ENCODE assay signal across 8 cellular contexts in genomic region chr14:102590667-102591099, GRCh38. TPM values are rescaled to one million over a fixed set of nuclear protein-coding genes. Genes with fewer than 3 reads are reported as not detected.
DNase-seq lines count a peak whose midpoint lies in the region; ATAC-seq, FAIRE-seq and TF ChIP-seq lines count a peak whose summit lies in the region.

No MANE protein-coding gene starts in this region.

- TF ChIP-seq EP300 in stomach (IDR thresholded peaks at IDR 0.05), result no peak

- peak overlapping the region in 2 of 4 donors; percentile 97 to 99 for H3K4me3 ChIP-seq in stomach

- TF ChIP-seq POLR2A in stomach (IDR thresholded peaks at IDR 0.05), result no peak

- no peaks in the 10 kb centered on the region for H3K9me3 ChIP-seq in CD4-positive, alpha-beta T cell (ENCODE audit: control insufficient read depth, low read length)
- no peaks in the 10 kb centered on the region for H3K9me3 ChIP-seq in stomach

- no peak for DNase-seq in CD4-positive, alpha-beta T cell
- no peak for DNase-seq in HTR-8/SVneo (ENCODE audit: insufficient read length, low spot score)
- peak; percentile 45 for DNase-seq in amniotic epithelial cell (ENCODE audit: low read depth)
- peak; percentile 52 for DNase-seq in iPS-NIHi11 (ENCODE audit: low spot score)
- DNase-seq in stomach, result peak; percentile 45
- no peak for DNase-seq in COR-L47 (lab: John Stamatoyannopoulos, UW)
- no peak for DNase-seq in hepatic stellate cell (ENCODE audit: low spot score)

- no peak for TF ChIP-seq CTCF in CD4-positive, alpha-beta T cell (IDR thresholded peaks at IDR 0.05)
- peak in 2 of 7 experiments; percentile 22 to 36 for TF ChIP-seq CTCF in stomach (IDR thresholded peaks at IDR 0.05)

- intact Hi-C loops in CD4-positive, alpha-beta T cell (cut with DNase I, micrococcal nuclease), result loop anchor here (2.0 to 10.0 kb wide), 7 partner anchors 92 to 804 kb away; partner anchors contain the start of genes AMN (in 1 of the 2), CINP (in 1 of the 2), TECPR2 (in 1 of the 2) and TRAF3 (in 1 of the 2)
- intact Hi-C loops in stomach (cut with DNase I; ENCODE audit: low total_unique reads), result no loop called here

- POLR2A ChIA-PET in CD4-positive, alpha-beta T cell (lab: Charles Lee), result interaction anchor here (1.2 kb wide), 1 partner anchor 66 kb away, joined by 9 read pairs; no protein-coding TSS in a partner anchor

- peak overlapping the region; percentile 73 for H3K4me3 Mint-ChIP-seq in CD4-positive, alpha-beta T cell

- ATAC-seq in CD4-positive, alpha-beta T cell (ENCODE audit: poor library complexity), result no peak
- ATAC-seq in GM21367 (IDR thresholded peaks at IDR 0.05; ENCODE audit: unreplicated experiment), result no peak

- H3K36me3 ChIP-seq in stomach, result no peaks in the 10 kb centered on the region

- whole genome bisulfite sequencing in stomach, 5 donors, result 37 to 49% (median 40%) methylated on average over 12 to 13 of the region's 13 CpGs

- FAIRE-seq in HTR-8/SVneo (lab: Jason Lieb, UNC), result peak; percentile 62

- peaks cover 19 to 43% (median 32%) of the 10 kb centered on the region in 4 donors for H3K4me1 ChIP-seq in stomach

- no peaks in the 10 kb centered on the region for H3K27me3 Mint-ChIP-seq in CD4-positive, alpha-beta T cell

- no peaks in the 10 kb centered on the region for H3K9me3 Mint-ChIP-seq in CD4-positive, alpha-beta T cell

- no peaks in the 10 kb centered on the region for H3K27me3 ChIP-seq in CD4-positive, alpha-beta T cell (ENCODE audit: control insufficient read depth, insufficient read depth, low read length)
- H3K27me3 ChIP-seq in stomach, result no peaks in the 10 kb centered on the region

- peaks cover 26% of the 10 kb centered on the region for H3K4me1 Mint-ChIP-seq in CD4-positive, alpha-beta T cell (ENCODE audit: low read depth)

- peak overlapping the region; percentile 95 for H3K27ac Mint-ChIP-seq in CD4-positive, alpha-beta T cell

- H3K27ac ChIP-seq in CD4-positive, alpha-beta T cell (ENCODE audit: low read depth, low read length), result no peak overlapping the region
- peak overlapping the region; percentile 0 to 99 (median 99) for H3K27ac ChIP-seq in stomach

- CTCF ChIA-PET in CD4-positive, alpha-beta T cell (lab: Charles Lee), result interaction anchor here (0.6 to 3.2 kb wide), 2 partner anchors 66 to 472 kb away, joined by 3 to 14 read pairs; no protein-coding TSS in a partner anchor

- peaks cover 16% of the 10 kb centered on the region for H3K36me3 Mint-ChIP-seq in CD4-positive, alpha-beta T cell (ENCODE audit: low read depth)

RNA-seq across cellular contexts. Expression of gene RCOR1, which starts 1.8 kb away (rescaled TPM):
- total RNA-seq in CD4-positive, alpha-beta T cell, result 10 to 100 TPM; 20.5 to 23.1 TPM
- total RNA-seq in stomach, result 10 to 100 TPM in 3 of 5 donors, 1 to 10 TPM in 2; 8.0 to 60.7 (median 17.0) TPM
- 1 to 10 TPM; 4.9 to 8.2 (median 7.7) TPM for polyA plus RNA-seq in stomach

Comparison
In these comparisons a context has a peak if more than half of its experiments do, and no peak if none do; other contexts are left out.
1. DNase-seq: peak in amniotic epithelial cell (single experiment), iPS-NIHi11 (single experiment) and stomach (single experiment); none in CD4-positive, alpha-beta T cell (0 of 10), HTR-8/SVneo (single experiment), COR-L47 (single experiment) and hepatic stellate cell (single experiment).